In genomic region chr14:102508410-102508773, GRCh38 we compare ENCODE assay signal across 9 cellular contexts. TPM values are rescaled to one million over a fixed set of nuclear protein-coding genes. Genes with fewer than 3 reads are reported as not detected.
DNase-seq lines count a peak whose midpoint lies in the region; ATAC-seq lines count a peak whose summit lies in the region.
"Had no signal": no experiment of that assay in that cellular context is flagged by ENCODE, and none has a peak within 500 bp of the region (broad histone marks: within the 10 kb centered on the region; RNA-seq: fewer than 3 reads in every experiment).

No MANE protein-coding gene starts in this region.

- DNase-seq in DMS153 (lab: John Stamatoyannopoulos, UW) (peak; percentile 5), DMS153 treated with DMSO at 0.1 percent for 48 hours (lab: John Stamatoyannopoulos, UW; ENCODE audit: unreplicated experiment) (no peak), substantia nigra (lab: John Stamatoyannopoulos, UW) (no peak), globus pallidus (ENCODE audit: low spot score) (no peak), DMS114 treated with DMSO at 0.1 percent for 48 hours (lab: John Stamatoyannopoulos, UW; ENCODE audit: unreplicated experiment) (no peak)
- DNase-seq: SHP77 treated with DMSO at 0.1 percent for 48 hours had no signal

- H3K4me3 ChIP-seq in iPS-20b (ENCODE audit: low read length) = peak overlapping the region; percentile 84

- H3K9ac ChIP-seq in iPS-20b (ENCODE audit: low read depth, low read length) = peak overlapping the region; percentile 70; the same call in 1 of the 2 replicates

- no peak overlapping the region for H3K27ac Mint-ChIP-seq in activated T-helper 17 cell treated with anti-CD3 and anti-CD28 coated beads, Interleukin-2, amount 50 U/mL, for 72 hours

- H3K9me3 Mint-ChIP-seq in activated T-helper 17 cell treated with anti-CD3 and anti-CD28 coated beads, Interleukin-2, amount 50 U/mL, for 72 hours = no peaks in the 10 kb centered on the region

- H3K36me3 Mint-ChIP-seq in activated T-helper 17 cell treated with anti-CD3 and anti-CD28 coated beads, Interleukin-2, amount 50 U/mL, for 72 hours (ENCODE audit: low read depth) = no peaks in the 10 kb centered on the region

- peaks cover 5% of the 10 kb centered on the region for H3K4me1 ChIP-seq in iPS-20b (ENCODE audit: insufficient read depth, low read length)

- peak overlapping the region; percentile 59 for H3K4me3 Mint-ChIP-seq in activated T-helper 17 cell treated with anti-CD3 and anti-CD28 coated beads, Interleukin-2, amount 50 U/mL, for 72 hours

- no peaks in the 10 kb centered on the region for H3K27me3 Mint-ChIP-seq in activated T-helper 17 cell treated with anti-CD3 and anti-CD28 coated beads, Interleukin-2, amount 50 U/mL, for 72 hours

- H3K27me3 ChIP-seq in iPS-20b (ENCODE audit: insufficient read depth, low read length) = no peaks in the 10 kb centered on the region

- H3K27ac ChIP-seq in iPS-20b (ENCODE audit: low read length) (no peak overlapping the region), substantia nigra (ENCODE audit: low read depth, low read length, poor library complexity, severe bottlenecking) (peak overlapping the region; percentile 70)

- peaks cover 3% of the 10 kb centered on the region for H3K4me1 Mint-ChIP-seq in activated T-helper 17 cell treated with anti-CD3 and anti-CD28 coated beads, Interleukin-2, amount 50 U/mL, for 72 hours

- ATAC-seq in activated T-helper 17 cell treated with anti-CD3 and anti-CD28 coated beads, Interleukin-2, amount 50 U/mL, for 72 hours (replicated peaks) = no peak
- ATAC-seq in GM18858 (IDR thresholded peaks at IDR 0.05; ENCODE audit: unreplicated experiment) = no peak

- peaks cover 13% of the 10 kb centered on the region for H3K36me3 ChIP-seq in iPS-20b (ENCODE audit: insufficient read depth, low read depth, low read length)

- H3K9me3 ChIP-seq in iPS-20b (ENCODE audit: insufficient read depth, low read depth, low read length) = no peaks in the 10 kb centered on the region

RNA-seq across cellular contexts. Expression of gene ANKRD9, which starts 1.2 kb away (rescaled TPM):
- total RNA-seq in activated T-helper 17 cell treated with anti-CD3 and anti-CD28 coated beads, Interleukin-2, amount 50 U/mL, for 72 hours = 1 to 10 TPM; 6.0 to 6.9 TPM
